17 cellular contexts compared by ENCODE assay signal in the genomic region with DNA sequence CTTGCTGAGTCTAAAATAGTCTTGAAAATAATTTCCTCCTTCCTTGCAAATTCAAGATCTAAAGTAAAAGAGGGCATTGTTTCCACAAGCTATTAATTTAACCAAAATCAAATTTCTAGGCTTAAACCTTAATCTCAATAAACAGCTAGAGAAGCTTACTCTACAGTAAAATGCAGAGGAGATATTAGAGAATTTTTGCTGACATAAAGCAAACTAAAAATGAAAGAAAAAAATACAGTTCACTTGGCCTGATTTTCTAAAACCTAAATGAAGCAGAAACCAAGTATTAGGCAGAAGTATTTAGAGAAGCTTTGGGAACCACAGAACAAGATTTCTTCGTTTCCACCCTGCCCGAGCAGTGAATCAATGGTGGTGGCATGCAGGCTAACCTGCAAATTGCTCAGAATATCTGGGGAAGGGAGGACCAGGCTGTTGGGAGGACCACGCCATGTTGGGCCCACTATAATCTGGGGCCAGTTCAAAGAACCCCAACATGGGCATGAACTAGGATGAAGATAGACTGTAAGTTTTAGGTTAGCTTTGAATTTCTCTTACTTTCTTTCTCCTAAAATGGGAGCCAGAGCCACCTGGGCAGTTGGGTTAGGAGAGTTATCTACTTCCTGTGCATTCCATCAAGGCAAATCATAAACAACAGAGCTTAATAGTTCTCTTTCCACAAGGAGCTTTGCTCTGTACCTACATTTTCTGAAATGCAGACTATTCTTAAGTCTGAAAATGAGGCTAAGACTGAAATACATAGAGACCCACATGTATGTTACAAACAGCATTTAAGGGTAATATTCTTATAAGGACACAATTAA. TPM values are rescaled to one million over a fixed set of nuclear protein-coding genes. Genes with fewer than 3 reads are reported as not detected.
DNase-seq lines count a peak whose midpoint lies in the region; FAIRE-seq and TF ChIP-seq lines count a peak whose summit lies in the region.
"Had no signal": no experiment of that assay in that cellular context is flagged by ENCODE, and none has a peak within 500 bp of the region (broad histone marks: within the 10 kb centered on the region; RNA-seq: fewer than 3 reads in every experiment).

No MANE protein-coding gene starts in this region.

- H3K4me1 ChIP-seq in PC-9 (replicated peaks; ENCODE audit: insufficient read depth) (peaks cover 82% of the 10 kb centered on the region), subcutaneous abdominal adipose tissue (ENCODE audit: control insufficient read depth in 5 of 5, insufficient read depth in 5 of 5, low read length in 5 of 5) (peaks cover 4 to 63% (median 41%) of the 10 kb centered on the region in 5 donors)

- peak in 1 of 2 experiments; percentile 53 for DNase-seq in PC-9
- no peak for DNase-seq in cardiac fibroblast (ENCODE audit: low read depth in 2 of 2)
- no peak for DNase-seq in kidney epithelial cell (ENCODE audit: low read depth)
- no peak for DNase-seq in D721Med (ENCODE audit: insufficient read length, low spot score)
- no peak for DNase-seq in NCI-H1417 (lab: John Stamatoyannopoulos, UW)
- DNase-seq in lower leg skin (ENCODE audit: low spot score in 2 of 2), result no peak
- no peak for DNase-seq in NCI-H82 (lab: John Stamatoyannopoulos, UW)
- DNase-seq: activated CD8-positive, alpha-beta T cell treated with anti-CD3 and anti-CD28 coated beads, Interleukin-2, amount 10 ng/mL, durations not matched to agents 7 days and 5 days; activated naive CD4-positive, alpha-beta T cell treated with anti-CD3 and anti-CD28 coated beads for 36 hours; effector memory CD8-positive, alpha-beta T cell; NCI-H1694; stimulated activated CD4-positive, alpha-beta T cell treated with anti-CD3 and anti-CD28 coated beads, Interleukin-1b, Interleukin-23, amount 100 ng/mL, for 48 hours had no signal

- no peak overlapping the region for H3K9ac ChIP-seq in subcutaneous abdominal adipose tissue (ENCODE audit: low read length in 5 of 5)

- TF ChIP-seq POLR2A in lower leg skin (IDR thresholded peaks at IDR 0.05), result no peak

- H3K27me3 ChIP-seq in PC-9 (ENCODE audit: insufficient read depth, low read depth) (no peaks in the 10 kb centered on the region), kidney epithelial cell (ENCODE audit: control insufficient read depth, insufficient read depth, low read length) (no peaks in the 10 kb centered on the region), subcutaneous abdominal adipose tissue (ENCODE audit: control insufficient read depth in 5 of 5, insufficient read depth in 4 of 5, low read length in 5 of 5) (peaks cover 0 to 2% (median 0%) of the 10 kb centered on the region in 5 donors)

- peaks cover 69% of the 10 kb centered on the region for H3F3A ChIP-seq in PC-9 (ENCODE audit: insufficient read depth, low read depth)

- WGBS in lower leg skin, 2 donors, result 86 to 89% methylated on average over 3 of the region's 3 CpGs

- H3K36me3 ChIP-seq in PC-9 (ENCODE audit: low read depth), result peaks cover 12% of the 10 kb centered on the region; the same call in 1 of the 2 replicates
- peaks cover 2% of the 10 kb centered on the region for H3K36me3 ChIP-seq in kidney epithelial cell (ENCODE audit: control insufficient read depth, insufficient read depth, low read length)
- H3K36me3 ChIP-seq in subcutaneous abdominal adipose tissue (ENCODE audit: control insufficient read depth in 5 of 5, insufficient read depth in 5 of 5, low read length in 5 of 5), result peaks cover 0 to 25% (median 5%) of the 10 kb centered on the region in 5 donors

- FAIRE-seq in D721Med (lab: Jason Lieb, UNC), result no peak
- FAIRE-seq: GM12891, HTR-8/SVneo had no signal

- H3K9me2 ChIP-seq in PC-9 (ENCODE audit: insufficient read depth), result no peaks in the 10 kb centered on the region

- CTCF ChIA-PET in PC-9 (lab: Charles Lee), result interaction anchor here (1.3 kb wide), 1 partner anchor 147 kb away, joined by 3 read pairs; no protein-coding TSS in a partner anchor

- H3K4me3 ChIP-seq in PC-9 (peak overlapping the region; percentile 1; the same call in 1 of the 2 replicates), cardiac fibroblast (replicated peaks in 1 of 2; ENCODE audit: low read depth in 2 of 2, low read length in 2 of 2) (peak overlapping the region; percentile 21 to 89), kidney epithelial cell (ENCODE audit: low read depth, low read length) (peak overlapping the region; percentile 90), subcutaneous abdominal adipose tissue (ENCODE audit: low read depth in 1 of 5, low read length in 5 of 5) (peak overlapping the region in 1 of 5 donors; percentile 16), lower leg skin (ENCODE audit: low read depth, poor library complexity, severe bottlenecking) (no peak overlapping the region)
- H3K4me3 ChIP-seq: GM23338 had no signal

- POLR2A ChIA-PET in PC-9 (lab: Charles Lee; ENCODE audit: unreplicated experiment), result interaction anchor here (0.6 to 0.8 kb wide), 3 partner anchors 13 to 81 kb away, joined by 4 to 6 read pairs (median 4); no protein-coding TSS in a partner anchor

- H3K27ac ChIP-seq in PC-9 (peak overlapping the region; percentile 75), subcutaneous abdominal adipose tissue (ENCODE audit: low read depth, low read length) (peak overlapping the region; percentile 84)

- no TSS peak for BruUV-seq in PC-9 (replicated peaks; lab: Mats Ljungman, UMichigan)

- no peaks in the 10 kb centered on the region for H3K9me3 ChIP-seq in PC-9 (ENCODE audit: insufficient read depth, low read depth)
- no peaks in the 10 kb centered on the region for H3K9me3 ChIP-seq in subcutaneous abdominal adipose tissue (ENCODE audit: control insufficient read depth in 5 of 5, low read length in 5 of 5)

- intact Hi-C loops in PC-9 (cut with micrococcal nuclease; ENCODE audit: unreplicated experiment) (loop anchor here (5.0 kb wide), 1 partner anchor 108 kb away; no protein-coding TSS in a partner anchor), lower leg skin (cut with DNase I; ENCODE audit: low total_unique reads) (no loop called here)

- H4K20me1 ChIP-seq in PC-9 (ENCODE audit: insufficient read depth), result no peaks in the 10 kb centered on the region

- H2AFZ ChIP-seq in PC-9, result no peak overlapping the region
- H2AFZ ChIP-seq: GM23338 had no signal

- peaks cover 34% of the 10 kb centered on the region; the same call in 1 of the 2 replicates for H3K79me2 ChIP-seq in PC-9 (ENCODE audit: low read depth)

- peak overlapping the region; percentile 86 for H3K4me2 ChIP-seq in PC-9
- H3K4me2 ChIP-seq: GM23338 had no signal

- TF ChIP-seq CTCF in PC-9 (conservative IDR thresholded peaks at IDR 0.05) (no peak), cardiac fibroblast (IDR thresholded peaks at IDR 0.05; ENCODE audit: low read depth, low read length) (no peak), kidney epithelial cell (IDR thresholded peaks at IDR 0.05; ENCODE audit: insufficient read depth, low read length, poor library complexity, severe bottlenecking) (no peak), D721Med (IDR thresholded peaks at IDR 0.05; ENCODE audit: insufficient read depth, missing control alignments) (no peak), lower leg skin (IDR thresholded peaks at IDR 0.05) (no peak)

RNA-seq across cellular contexts. Expression of gene LAMB1, which starts 4.1 kb away (rescaled TPM):
- total RNA-seq in PC-9 (2021), result 236 and 242 TPM in 2 replicates
- 245 and 264 TPM in 2 replicates for total RNA-seq in kidney epithelial cell
- 10 to 100 TPM; 43.9 to 84.8 (median 65.2) TPM for total RNA-seq in lower leg skin
- total RNA-seq: activated CD8-positive, alpha-beta T cell treated with anti-CD3 and anti-CD28 coated beads, Interleukin-2, amount 10 ng/mL, durations not matched to agents 7 days and 5 days; T-helper 2 cell treated with Interferon-gamma antibody and Interleukin-4, amounts not matched to agents 100 ng/mL and 5 ng/mL, for 36 hours had no signal
